8 cellular contexts compared by ENCODE assay signal in the genomic region with DNA sequence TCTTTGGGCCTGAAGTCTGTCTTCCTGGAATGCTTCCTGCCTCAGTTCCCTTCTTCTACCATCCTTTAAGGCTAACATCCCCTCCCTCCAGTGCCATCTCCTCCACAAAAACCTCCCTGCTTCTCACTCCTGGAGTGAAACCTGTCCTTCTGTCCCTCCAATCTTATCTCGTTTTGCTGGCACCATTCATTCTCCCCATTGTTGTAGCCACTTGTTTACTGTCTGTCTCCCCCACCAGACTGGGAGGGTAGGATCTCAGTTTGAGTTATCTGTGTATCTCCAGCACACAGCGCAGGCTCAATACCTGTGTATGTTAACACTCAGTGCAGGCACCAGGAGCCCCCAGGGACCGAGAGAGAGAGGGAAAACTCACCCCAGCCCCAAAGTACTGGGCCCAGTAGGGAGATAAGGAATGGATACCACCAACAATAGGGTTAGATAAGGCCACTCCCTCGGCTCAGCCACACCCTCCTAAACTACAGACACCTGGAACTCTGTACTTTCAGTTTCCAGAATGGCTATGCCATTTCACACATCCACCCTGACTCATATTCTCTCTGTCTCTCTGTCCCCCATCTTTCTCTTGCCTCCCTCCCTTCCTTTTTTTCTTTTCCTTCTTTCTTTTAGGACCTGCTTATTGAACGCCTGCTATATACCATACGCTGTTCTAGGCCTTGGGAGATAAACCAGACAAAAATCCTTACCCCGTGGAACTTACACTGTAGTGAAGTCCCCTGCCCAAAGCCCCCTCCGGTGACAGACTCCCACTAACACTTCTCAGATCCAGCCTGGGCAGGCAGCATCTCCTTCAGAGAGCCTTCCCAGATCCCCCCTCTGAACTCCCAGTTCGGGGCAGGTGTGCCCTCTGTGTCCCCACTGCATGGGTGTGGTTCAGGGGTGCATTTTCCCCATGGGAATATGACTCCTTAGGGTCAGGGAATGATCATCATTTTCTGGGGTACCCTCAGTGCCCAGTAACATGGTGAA. TPM values are rescaled to one million over a fixed set of nuclear protein-coding genes. Genes with fewer than 3 reads are reported as not detected.
DNase-seq lines count a peak whose midpoint lies in the region; ATAC-seq, FAIRE-seq and TF ChIP-seq lines count a peak whose summit lies in the region.

No MANE protein-coding gene starts in this region.

- H3K36me3 ChIP-seq in kidney (ENCODE audit: control insufficient read depth in 1 of 2, insufficient read depth in 2 of 2, low read length in 2 of 2) = no peaks in the 10 kb centered on the region

- no peaks in the 10 kb centered on the region for H3K9me3 ChIP-seq in kidney (ENCODE audit: control insufficient read depth in 1 of 2, low read length in 2 of 2)

- TF ChIP-seq CTCF in kidney (IDR thresholded peaks at IDR 0.05; ENCODE audit: borderline replicate concordance, extremely low read depth, insufficient read depth) = no peak

- peak overlapping the region in 1 of 2 donors; percentile 40 for H3K9ac ChIP-seq in kidney (ENCODE audit: low read length in 2 of 2)

- ATAC-seq in GM18511 (IDR thresholded peaks at IDR 0.05; ENCODE audit: unreplicated experiment) (peak; percentile 49), HG02852 (IDR thresholded peaks at IDR 0.05; ENCODE audit: unreplicated experiment) (peak; percentile 42), GM21528 (IDR thresholded peaks at IDR 0.05; ENCODE audit: low FRiP score, unreplicated experiment) (no peak)

- H3K4me1 ChIP-seq in kidney (ENCODE audit: control insufficient read depth in 1 of 2, insufficient read depth in 1 of 2, low read depth in 1 of 2, low read length in 2 of 2) = peaks cover 14 to 27% of the 10 kb centered on the region in 2 donors

- intact Hi-C loops in kidney (cut with DNase I) = loop anchor here (5.0 to 10.0 kb wide), 2 partner anchors 78 to 145 kb away; no protein-coding TSS in a partner anchor

- no peak for FAIRE-seq in kidney (lab: Jason Lieb, UNC)
- no peak for FAIRE-seq in H54 (lab: Jason Lieb, UNC)

- H3K4me3 ChIP-seq in kidney (ENCODE audit: low read length in 2 of 2) = no peak overlapping the region

- TF ChIP-seq POLR2A in H54 (IDR thresholded peaks at IDR 0.05; ENCODE audit: low read depth, low read length) = no peak

- peak overlapping the region; percentile 43 to 78 for H3K27ac ChIP-seq in kidney (ENCODE audit: low read depth in 2 of 2, low read length in 2 of 2)

- DNase-seq in SK-N-DZ (ENCODE audit: low spot score) (peak; percentile 57), kidney (peak; percentile 71), NCI-H128 (lab: John Stamatoyannopoulos, UW; ENCODE audit: unreplicated experiment) (no peak), NCI-H1092 (lab: John Stamatoyannopoulos, UW) (no peak), H54 (ENCODE audit: insufficient read length, low spot score) (no peak)

RNA-seq across cellular contexts. Expression of a gene that starts 3.3 kb away (rescaled TPM):
- polyA plus RNA-seq in SK-N-DZ (2014; cell fraction: cytosol; rRNA removed) = 54.5 and 58.7 TPM in 2 replicates
- polyA plus RNA-seq in SK-N-DZ (2014; cell fraction: nucleus; rRNA removed) = 32.9 and 34.1 TPM in 2 replicates
- total RNA-seq in kidney = 49.6 TPM
- polyA plus RNA-seq in kidney (ENCODE audit: insufficient read depth, low read depth, low replicate concordance) = 33.3 TPM

Comparison
In these comparisons a context has a peak if more than half of its experiments do, and no peak if none do; other contexts are left out.
1. DNase-seq: peak in SK-N-DZ (single experiment) and kidney (single experiment); none in NCI-H128 (single experiment), NCI-H1092 (single experiment) and H54 (single experiment).